In the genomic region with DNA sequence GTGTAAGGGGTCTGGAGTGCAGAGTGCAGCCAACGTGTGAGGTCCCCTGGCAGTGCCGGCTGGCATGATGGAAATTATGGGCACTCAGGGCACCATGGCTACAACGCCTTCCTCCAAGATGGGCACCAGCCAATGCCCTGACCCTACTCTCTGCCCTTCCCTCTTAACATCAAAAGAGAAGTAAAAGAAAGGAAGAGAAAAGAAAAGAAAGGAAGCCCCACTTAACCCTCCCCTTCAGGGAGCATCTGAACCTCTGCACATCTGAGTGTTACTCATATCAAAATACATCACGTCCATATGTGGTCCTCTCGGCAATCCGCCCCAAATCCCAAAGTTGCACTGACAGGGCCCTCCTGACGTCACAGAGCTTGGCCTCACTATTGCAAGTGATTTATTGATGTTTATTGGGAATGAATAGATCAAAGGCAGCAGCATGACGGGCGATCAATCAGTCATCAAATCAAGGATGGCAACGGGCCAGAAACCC, we compare ENCODE assay signal across 1 cellular context.
TF ChIP-seq lines count a peak whose summit lies in the region.

No MANE protein-coding gene starts in this region.

TF ChIP-seq in HEK293, 187 proteins besides CTCF, POLR2A, EP300 and RAD21 (continued from another document and continues in another):
- TF ChIP-seq, protein P1, sequence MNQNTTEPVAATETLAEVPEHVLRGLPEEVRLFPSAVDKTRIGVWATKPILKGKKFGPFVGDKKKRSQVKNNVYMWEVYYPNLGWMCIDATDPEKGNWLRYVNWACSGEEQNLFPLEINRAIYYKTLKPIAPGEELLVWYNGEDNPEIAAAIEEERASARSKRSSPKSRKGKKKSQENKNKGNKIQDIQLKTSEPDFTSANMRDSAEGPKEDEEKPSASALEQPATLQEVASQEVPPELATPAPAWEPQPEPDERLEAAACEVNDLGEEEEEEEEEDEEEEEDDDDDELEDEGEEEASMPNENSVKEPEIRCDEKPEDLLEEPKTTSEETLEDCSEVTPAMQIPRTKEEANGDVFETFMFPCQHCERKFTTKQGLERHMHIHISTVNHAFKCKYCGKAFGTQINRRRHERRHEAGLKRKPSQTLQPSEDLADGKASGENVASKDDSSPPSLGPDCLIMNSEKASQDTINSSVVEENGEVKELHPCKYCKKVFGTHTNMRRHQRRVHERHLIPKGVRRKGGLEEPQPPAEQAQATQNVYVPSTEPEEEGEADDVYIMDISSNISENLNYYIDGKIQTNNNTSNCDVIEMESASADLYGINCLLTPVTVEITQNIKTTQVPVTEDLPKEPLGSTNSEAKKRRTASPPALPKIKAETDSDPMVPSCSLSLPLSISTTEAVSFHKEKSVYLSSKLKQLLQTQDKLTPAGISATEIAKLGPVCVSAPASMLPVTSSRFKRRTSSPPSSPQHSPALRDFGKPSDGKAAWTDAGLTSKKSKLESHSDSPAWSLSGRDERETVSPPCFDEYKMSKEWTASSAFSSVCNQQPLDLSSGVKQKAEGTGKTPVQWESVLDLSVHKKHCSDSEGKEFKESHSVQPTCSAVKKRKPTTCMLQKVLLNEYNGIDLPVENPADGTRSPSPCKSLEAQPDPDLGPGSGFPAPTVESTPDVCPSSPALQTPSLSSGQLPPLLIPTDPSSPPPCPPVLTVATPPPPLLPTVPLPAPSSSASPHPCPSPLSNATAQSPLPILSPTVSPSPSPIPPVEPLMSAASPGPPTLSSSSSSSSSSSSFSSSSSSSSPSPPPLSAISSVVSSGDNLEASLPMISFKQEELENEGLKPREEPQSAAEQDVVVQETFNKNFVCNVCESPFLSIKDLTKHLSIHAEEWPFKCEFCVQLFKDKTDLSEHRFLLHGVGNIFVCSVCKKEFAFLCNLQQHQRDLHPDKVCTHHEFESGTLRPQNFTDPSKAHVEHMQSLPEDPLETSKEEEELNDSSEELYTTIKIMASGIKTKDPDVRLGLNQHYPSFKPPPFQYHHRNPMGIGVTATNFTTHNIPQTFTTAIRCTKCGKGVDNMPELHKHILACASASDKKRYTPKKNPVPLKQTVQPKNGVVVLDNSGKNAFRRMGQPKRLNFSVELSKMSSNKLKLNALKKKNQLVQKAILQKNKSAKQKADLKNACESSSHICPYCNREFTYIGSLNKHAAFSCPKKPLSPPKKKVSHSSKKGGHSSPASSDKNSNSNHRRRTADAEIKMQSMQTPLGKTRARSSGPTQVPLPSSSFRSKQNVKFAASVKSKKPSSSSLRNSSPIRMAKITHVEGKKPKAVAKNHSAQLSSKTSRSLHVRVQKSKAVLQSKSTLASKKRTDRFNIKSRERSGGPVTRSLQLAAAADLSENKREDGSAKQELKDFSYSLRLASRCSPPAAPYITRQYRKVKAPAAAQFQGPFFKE (tag by site-specific recombination; IDR thresholded peaks at IDR 0.05; ENCODE audit: borderline replicate concordance), result no peak
- TF ChIP-seq ZBTB8A (tag by site-specific recombination; IDR thresholded peaks at IDR 0.05) (peak; percentile 58), ZNF223 (tag by site-specific recombination; IDR thresholded peaks at IDR 0.05) (no peak), ZNF221 (tag by site-specific recombination; IDR thresholded peaks at IDR 0.05; ENCODE audit: borderline replicate concordance) (no peak), ZSCAN23 (tag by site-specific recombination; IDR thresholded peaks at IDR 0.05) (no peak), ZSCAN16 (tag by site-specific recombination; IDR thresholded peaks at IDR 0.05) (no peak), ZNF292 (tag by site-specific recombination; IDR thresholded peaks at IDR 0.05; ENCODE audit: borderline replicate concordance, low read depth) (no peak), ZNF366 (tag by site-specific recombination; conservative IDR thresholded peaks at IDR 0.05) (peak; percentile 58), TCF7L2 (IDR thresholded peaks at IDR 0.05; ENCODE audit: borderline replicate concordance, low read depth, low read length) (peak; percentile 92; the same call in 1 of the 2 replicates), ZNF132 (tag by site-specific recombination; IDR thresholded peaks at IDR 0.05; ENCODE audit: borderline replicate concordance) (no peak), TSHZ1 (tag by site-specific recombination; IDR thresholded peaks at IDR 0.05; ENCODE audit: borderline replicate concordance) (no peak), IKZF3 (tag by site-specific recombination; IDR thresholded peaks at IDR 0.05) (peak; percentile 48; the same call in 1 of the 2 replicates), ZNF670 (tag by site-specific recombination; IDR thresholded peaks at IDR 0.05; ENCODE audit: low read depth) (no peak), ZNF677 (tag by site-specific recombination; IDR thresholded peaks at IDR 0.05) (no peak), OSR2 (tag by site-specific recombination; IDR thresholded peaks at IDR 0.05) (no peak), ZNF629 (tag by site-specific recombination; IDR thresholded peaks at IDR 0.05) (peak; percentile 77), ZNF544 (tag by site-specific recombination; IDR thresholded peaks at IDR 0.05) (no peak), SP7 (tag by site-specific recombination; IDR thresholded peaks at IDR 0.05) (no peak), ZNF26 (tag by site-specific recombination; IDR thresholded peaks at IDR 0.05) (no peak), GLI4 (tag by site-specific recombination; IDR thresholded peaks at IDR 0.05) (no peak), ZNF335 (tag by site-specific recombination; conservative IDR thresholded peaks at IDR 0.05) (no peak), ZNF10 (tag by site-specific recombination; IDR thresholded peaks at IDR 0.05) (no peak), KLF1 (tag by site-specific recombination; IDR thresholded peaks at IDR 0.05) (no peak), ZNF302 (tag by site-specific recombination; IDR thresholded peaks at IDR 0.05; ENCODE audit: low read depth) (no peak), ZSCAN30 (tag by site-specific recombination; IDR thresholded peaks at IDR 0.05) (no peak), ZBTB48 (tag by site-specific recombination; IDR thresholded peaks at IDR 0.05) (peak; percentile 70), ZBTB10 (tag by site-specific recombination; IDR thresholded peaks at IDR 0.05) (no peak), ZNF350 (tag by site-specific recombination; IDR thresholded peaks at IDR 0.05) (no peak), YY2 (tag by site-specific recombination; IDR thresholded peaks at IDR 0.05) (no peak), PRDM10 (tag by site-specific recombination; IDR thresholded peaks at IDR 0.05) (no peak), ZNF549 (tag by site-specific recombination; IDR thresholded peaks at IDR 0.05) (no peak)
- TF ChIP-seq, protein P2, sequence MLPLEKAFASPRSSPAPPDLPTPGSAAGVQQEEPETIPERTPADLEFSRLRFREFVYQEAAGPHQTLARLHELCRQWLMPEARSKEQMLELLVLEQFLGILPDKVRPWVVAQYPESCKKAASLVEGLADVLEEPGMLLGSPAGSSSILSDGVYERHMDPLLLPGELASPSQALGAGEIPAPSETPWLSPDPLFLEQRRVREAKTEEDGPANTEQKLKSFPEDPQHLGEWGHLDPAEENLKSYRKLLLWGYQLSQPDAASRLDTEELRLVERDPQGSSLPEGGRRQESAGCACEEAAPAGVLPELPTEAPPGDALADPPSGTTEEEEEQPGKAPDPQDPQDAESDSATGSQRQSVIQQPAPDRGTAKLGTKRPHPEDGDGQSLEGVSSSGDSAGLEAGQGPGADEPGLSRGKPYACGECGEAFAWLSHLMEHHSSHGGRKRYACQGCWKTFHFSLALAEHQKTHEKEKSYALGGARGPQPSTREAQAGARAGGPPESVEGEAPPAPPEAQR (tag by site-specific recombination; IDR thresholded peaks at IDR 0.05), result no peak
- TF ChIP-seq, protein P3, sequence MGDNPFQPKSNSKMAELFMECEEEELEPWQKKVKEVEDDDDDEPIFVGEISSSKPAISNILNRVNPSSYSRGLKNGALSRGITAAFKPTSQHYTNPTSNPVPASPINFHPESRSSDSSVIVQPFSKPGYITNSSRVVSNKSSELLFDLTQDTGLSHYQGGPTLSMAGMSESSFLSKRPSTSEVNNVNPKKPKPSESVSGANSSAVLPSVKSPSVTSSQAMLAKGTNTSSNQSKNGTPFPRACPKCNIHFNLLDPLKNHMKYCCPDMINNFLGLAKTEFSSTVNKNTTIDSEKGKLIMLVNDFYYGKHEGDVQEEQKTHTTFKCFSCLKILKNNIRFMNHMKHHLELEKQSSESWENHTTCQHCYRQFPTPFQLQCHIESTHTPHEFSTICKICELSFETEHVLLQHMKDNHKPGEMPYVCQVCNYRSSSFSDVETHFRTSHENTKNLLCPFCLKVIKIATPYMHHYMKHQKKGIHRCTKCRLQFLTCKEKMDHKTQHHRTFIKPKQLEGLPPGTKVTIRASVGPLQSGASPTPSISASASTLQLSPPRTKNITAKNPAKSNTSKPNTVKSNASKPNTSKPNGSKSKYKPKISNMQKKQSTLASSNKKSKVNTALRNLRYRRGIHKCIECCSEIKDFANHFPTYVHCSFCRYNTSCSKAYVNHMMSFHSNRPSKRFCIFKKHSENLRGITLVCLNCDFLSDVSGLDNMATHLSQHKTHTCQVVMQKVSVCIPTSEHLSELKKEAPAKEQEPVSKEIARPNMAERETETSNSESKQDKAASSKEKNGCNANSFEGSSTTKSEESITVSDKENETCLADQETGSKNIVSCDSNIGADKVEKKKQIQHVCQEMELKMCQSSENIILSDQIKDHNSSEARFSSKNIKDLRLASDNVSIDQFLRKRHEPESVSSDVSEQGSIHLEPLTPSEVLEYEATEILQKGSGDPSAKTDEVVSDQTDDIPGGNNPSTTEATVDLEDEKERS (tag by site-specific recombination; IDR thresholded peaks at IDR 0.05), result no peak
